ENCODE assay signal across 25 cellular contexts in the genomic region with DNA sequence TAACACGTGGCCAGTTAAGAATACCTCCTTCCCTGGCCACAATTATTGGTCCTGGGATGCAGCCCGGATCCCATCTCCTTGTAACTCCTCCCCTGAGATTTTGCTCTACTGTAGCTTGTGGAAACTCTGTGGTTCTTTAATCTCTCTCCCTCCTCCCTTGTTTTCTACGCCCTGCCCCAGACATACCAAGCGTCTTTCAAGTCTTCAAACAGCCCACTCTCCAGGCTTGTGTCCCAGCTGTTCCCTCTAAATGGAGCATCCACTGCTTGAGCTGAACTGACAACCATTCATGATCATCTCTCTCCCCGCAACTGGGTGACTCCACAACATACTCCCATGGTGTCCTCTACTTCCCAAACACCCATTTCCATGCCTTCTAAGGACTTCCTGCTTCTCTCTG.
"Had no signal": no experiment of that assay in that cellular context is flagged by ENCODE, and none has a peak within 500 bp of the region (broad histone marks: within the 10 kb centered on the region; RNA-seq: fewer than 3 reads in every experiment).

No MANE protein-coding gene starts in this region.

- H3K36me3 ChIP-seq: ascending aorta had no signal

- H3K4me1 ChIP-seq: ascending aorta, body of pancreas had no signal

- H3K4me3 ChIP-seq: ascending aorta, body of pancreas, MG63, SK-N-MC had no signal

- H3K27me3 ChIP-seq: ascending aorta, body of pancreas, MG63 had no signal

- DNase-seq: activated CD4-positive, alpha-beta memory T cell treated with anti-CD3 and anti-CD28 coated beads for 36 hours; activated CD4-positive, alpha-beta T cell treated with anti-CD3 and anti-CD28 coated beads, Interleukin-2, amount 10 ng/mL, durations not matched to agents 7 days and 5 days; activated CD4-positive, CD25-positive, alpha-beta regulatory T cell; activated CD8-positive, alpha-beta memory T cell treated with anti-CD3 and anti-CD28 coated beads for 24 hours; activated effector memory CD4-positive, alpha-beta T cell treated with anti-CD3 and anti-CD28 coated beads, Interleukin-2, amount 50 U/mL, for 16 hours; activated naive CD4-positive, alpha-beta T cell treated with Interleukin-2 at 50 U/mL for 16 hours; activated naive CD8-positive, alpha-beta T cell treated with anti-CD3 and anti-CD28 coated beads, Interleukin-2, amount 50 U/mL, for 24 hours; activated T-cell treated with anti-CD3 and anti-CD28 coated beads, Interleukin-2, amount 50 U/mL, for 4 hours; amniotic stem cell; body of pancreas; central memory CD4-positive, alpha-beta T cell; MG63; MV-4-11; NCI-H1417 treated with DMSO at 0.1 percent for 48 hours; NCI-H1694; NCI-H2227 treated with DMSO at 0.1 percent for 48 hours; NCI-H524 treated with DMSO at 0.1 percent for 48 hours; NCI-H82; T-cell; T-helper 2 cell; T1000 had no signal

- ATAC-seq: activated naive CD4-positive, alpha-beta T cell treated with anti-CD3 and anti-CD28 coated beads, Interleukin-2, amount 50 U/mL, for 72 hours; activated naive CD8-positive, alpha-beta T cell treated with anti-CD3 and anti-CD28 coated beads, Interleukin-2, amount 50 U/mL, for 24 hours; activated T-cell treated with anti-CD3 and anti-CD28 coated beads, Interleukin-2, amount 50 U/mL, for 4 hours; body of pancreas; T-cell had no signal

- H3K27ac ChIP-seq: ascending aorta, body of pancreas, SK-N-MC, VCaP had no signal
